ENCODE assay signal across 8 cellular contexts in genomic region chr1:87953732-87954344, GRCh38.
DNase-seq lines count a peak whose midpoint lies in the region; ATAC-seq and TF ChIP-seq lines count a peak whose summit lies in the region.

No MANE protein-coding gene starts in this region.

- peak; percentile 60 for ATAC-seq in HG03097 (IDR thresholded peaks at IDR 0.05; ENCODE audit: low FRiP score, unreplicated experiment)
- ATAC-seq in WTC11: peak; percentile 90
- peak; percentile 95 for ATAC-seq in left lobe of liver

- no peaks in the 10 kb centered on the region for H3K36me3 Mint-ChIP-seq in WTC11

- no peak overlapping the region for H3K4me3 Mint-ChIP-seq in WTC11

- no peaks in the 10 kb centered on the region for H3K27me3 Mint-ChIP-seq in WTC11 (ENCODE audit: low read depth)

- peak; percentile 66 for TF ChIP-seq CTCF in WTC11 (IDR thresholded peaks at IDR 0.05)

- peaks cover 21% of the 10 kb centered on the region for H3K4me1 Mint-ChIP-seq in WTC11

- H3K9me3 Mint-ChIP-seq in WTC11: no peaks in the 10 kb centered on the region

- DNase-seq in activated gamma-delta T cell treated with Interleukin-2 at 50 U/mL for 16 hours (peak; percentile 47), activated gamma-delta T cell (lab: John Stamatoyannopoulos, UW) (no peak), NCI-H2196 treated with DMSO at 0.1 percent for 48 hours (lab: John Stamatoyannopoulos, UW; ENCODE audit: unreplicated experiment) (peak; percentile 47), WTC11 (ENCODE audit: low spot score) (peak; percentile 58), cerebellar cortex (ENCODE audit: low spot score) (peak; percentile 36), left lobe of liver (ENCODE audit: low spot score) (peak; percentile 59)
- peak in 2 of 3 donors; percentile 7 to 11 for DNase-seq in stimulated activated CD4-positive, alpha-beta T cell treated with anti-CD3 and anti-CD28 coated beads, TNF-alpha, amount 100 ng/mL, for 1 hour (ENCODE audit: low read depth in 3 of 3, low spot score in 1 of 3)

- POLR2A ChIA-PET in WTC11 (lab: Charles Lee): no interaction called here

- CTCF ChIA-PET in WTC11 (lab: Charles Lee): interaction anchor here (0.6 to 1.3 kb wide), 30 partner anchors 9 to 1731 kb away, joined by 3 to 14 read pairs (median 3); no protein-coding TSS in a partner anchor

- H3K27ac Mint-ChIP-seq in WTC11: no peak overlapping the region

TF ChIP-seq in WTC11, 78 proteins besides CTCF, POLR2A, EP300 and RAD21:
- no peak for TF ChIP-seq NR3C1 (CRISPR knock-in tag; conservative IDR thresholded peaks at IDR 0.05; ENCODE audit: low read depth)
- no peak for TF ChIP-seq SMAD3 (CRISPR knock-in tag; IDR thresholded peaks at IDR 0.05; ENCODE audit: borderline replicate concordance)
- no peak for TF ChIP-seq ETV6 (CRISPR knock-in tag; IDR thresholded peaks at IDR 0.05)
- no peak for TF ChIP-seq ZNF512 (CRISPR knock-in tag; IDR thresholded peaks at IDR 0.05; ENCODE audit: borderline replicate concordance)
- no peak for TF ChIP-seq SP1 (CRISPR knock-in tag; conservative IDR thresholded peaks at IDR 0.05)
- TF ChIP-seq MLX (CRISPR knock-in tag; IDR thresholded peaks at IDR 0.05): no peak
- TF ChIP-seq ZNF121 (CRISPR knock-in tag; IDR thresholded peaks at IDR 0.05): no peak
- no peak for TF ChIP-seq ZMAT4 (CRISPR knock-in tag; IDR thresholded peaks at IDR 0.05)
- no peak for TF ChIP-seq CREB1 (CRISPR knock-in tag; IDR thresholded peaks at IDR 0.05)
- no peak for TF ChIP-seq KAT7 (CRISPR knock-in tag; IDR thresholded peaks at IDR 0.05; ENCODE audit: borderline replicate concordance)
- no peak for TF ChIP-seq ERG (CRISPR knock-in tag; IDR thresholded peaks at IDR 0.05)
- TF ChIP-seq NR2C2 (CRISPR knock-in tag; IDR thresholded peaks at IDR 0.05): no peak
- TF ChIP-seq AFF4 (CRISPR knock-in tag; IDR thresholded peaks at IDR 0.05; ENCODE audit: borderline replicate concordance): no peak
- TF ChIP-seq MYBL2 (CRISPR knock-in tag; IDR thresholded peaks at IDR 0.05): no peak
- no peak for TF ChIP-seq USF2 (CRISPR knock-in tag; IDR thresholded peaks at IDR 0.05)
- no peak for TF ChIP-seq RELA (CRISPR knock-in tag; IDR thresholded peaks at IDR 0.05; ENCODE audit: borderline replicate concordance)
- TF ChIP-seq NFATC4 (CRISPR knock-in tag; IDR thresholded peaks at IDR 0.05): no peak
- TF ChIP-seq GABPB1 (CRISPR knock-in tag; IDR thresholded peaks at IDR 0.05): no peak
- no peak for TF ChIP-seq TP53 (CRISPR knock-in tag; IDR thresholded peaks at IDR 0.05)
- TF ChIP-seq ATF3 (CRISPR knock-in tag; conservative IDR thresholded peaks at IDR 0.05): no peak
TF ChIP-seq in WTC11: peak in this region for 0.
